22 cellular contexts compared by ENCODE assay signal in the genomic region with DNA sequence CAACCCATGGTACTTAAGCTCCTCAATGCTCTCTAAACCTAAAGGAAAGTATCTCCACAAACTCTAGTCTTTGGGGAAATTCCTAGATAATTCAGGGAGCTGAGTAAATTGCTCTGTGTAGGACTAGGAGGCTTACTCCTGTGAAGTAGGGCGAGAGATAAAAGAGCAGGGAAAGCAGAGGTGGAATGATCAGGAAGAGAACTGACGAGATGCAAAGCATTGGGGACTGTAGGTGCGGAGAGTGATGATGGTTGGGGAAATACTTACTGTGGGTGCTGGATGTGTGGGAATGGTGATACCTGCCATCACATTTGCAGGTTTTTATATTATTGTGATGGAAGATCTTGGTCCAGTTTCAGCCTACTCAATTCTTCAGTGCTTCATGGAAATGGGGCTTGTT. TPM values are rescaled to one million over a fixed set of nuclear protein-coding genes. Genes with fewer than 3 reads are reported as not detected.
DNase-seq lines count a peak whose midpoint lies in the region; ATAC-seq and TF ChIP-seq lines count a peak whose summit lies in the region.
"Had no signal": no experiment of that assay in that cellular context is flagged by ENCODE, and none has a peak within 500 bp of the region (broad histone marks: within the 10 kb centered on the region; RNA-seq: fewer than 3 reads in every experiment).

No MANE protein-coding gene starts in this region.

- no peak overlapping the region for H3K4me3 ChIP-seq in SK-N-SH (ENCODE audit: low read depth in 2 of 2, low read length in 1 of 2)
- no peak overlapping the region for H3K4me3 ChIP-seq in CD4-positive, alpha-beta memory T cell (ENCODE audit: low read length in 2 of 2)
- H3K4me3 ChIP-seq: HAP-1, tibial artery had no signal

- TF ChIP-seq CTCF in SK-N-SH (IDR thresholded peaks at IDR 0.05) (no peak), natural killer cell (IDR thresholded peaks at IDR 0.05) (no peak)

- H2AFZ ChIP-seq in SK-N-SH (ENCODE audit: low read depth): peak overlapping the region; percentile 100; the same call in 1 of the 2 replicates

- H3K79me2 ChIP-seq in SK-N-SH (ENCODE audit: insufficient read depth): peaks cover 43% of the 10 kb centered on the region

- DNase-seq in SK-N-SH (no peak), natural killer cell (no peak), cerebellar nuclear complex (lab: John Stamatoyannopoulos, UW) (no peak)
- DNase-seq in CD4-positive, alpha-beta memory T cell: no peak
- DNase-seq in activated CD4-positive, alpha-beta memory T cell treated with anti-CD3 and anti-CD28 coated beads for 36 hours: no peak
- DNase-seq: 8988T; activated CD4-positive, alpha-beta T cell treated with anti-CD3 and anti-CD28 coated beads, Interleukin-2, amount 50 U/mL, for 4 hours; BE2C; DMS153; effector memory CD4-positive, alpha-beta T cell; GF-D8; NCI-H524 treated with DMSO at 0.1 percent for 48 hours; stimulated activated naive B cell treated with anti-CD40 and anti-IgM and Interleukin-4, amounts not matched to agents 10 μg/mL and 1 μg/mL and 100 μg/mL, for 72 hours; SW 1271; tibial artery had no signal

- no peak overlapping the region; a peak in 1 of 4 replicates for H3K27ac ChIP-seq in SK-N-SH (ENCODE audit: low read depth in 2 of 2, low read length in 1 of 2)
- H3K27ac ChIP-seq in CD4-positive, alpha-beta memory T cell (ENCODE audit: low read depth, low read length): no peak overlapping the region
- H3K27ac ChIP-seq: ascending aorta had no signal

- no peak for TF ChIP-seq EP300 in SK-N-SH (IDR thresholded peaks at IDR 0.05; ENCODE audit: borderline replicate concordance in 1 of 2, low read depth in 1 of 2, low read length in 1 of 2)

- H3K9me3 Mint-ChIP-seq in CD4-positive, alpha-beta memory T cell: no peaks in the 10 kb centered on the region
- no peaks in the 10 kb centered on the region for H3K9me3 Mint-ChIP-seq in activated CD4-positive, alpha-beta memory T cell treated with anti-CD3 and anti-CD28 coated beads for 36 hours
- H3K9me3 Mint-ChIP-seq in natural killer cell: no peaks in the 10 kb centered on the region
- H3K9me3 Mint-ChIP-seq: stimulated activated naive B cell treated with anti-CD40 and anti-IgM and Interleukin-4, amounts not matched to agents 10 μg/mL and 1 μg/mL and 100 μg/mL, for 72 hours had no signal

- no peaks in the 10 kb centered on the region for H3K27me3 Mint-ChIP-seq in CD4-positive, alpha-beta memory T cell
- no peaks in the 10 kb centered on the region for H3K27me3 Mint-ChIP-seq in activated CD4-positive, alpha-beta memory T cell treated with anti-CD3 and anti-CD28 coated beads for 36 hours
- no peaks in the 10 kb centered on the region for H3K27me3 Mint-ChIP-seq in natural killer cell (ENCODE audit: low read depth in 2 of 2)
- H3K27me3 Mint-ChIP-seq: stimulated activated naive B cell treated with anti-CD40 and anti-IgM and Interleukin-4, amounts not matched to agents 10 μg/mL and 1 μg/mL and 100 μg/mL, for 72 hours had no signal

- peaks cover 4 to 19% of the 10 kb centered on the region in 2 donors for H3K36me3 Mint-ChIP-seq in CD4-positive, alpha-beta memory T cell
- H3K36me3 Mint-ChIP-seq in activated CD4-positive, alpha-beta memory T cell treated with anti-CD3 and anti-CD28 coated beads for 36 hours: peaks cover 13% of the 10 kb centered on the region
- no peaks in the 10 kb centered on the region for H3K36me3 Mint-ChIP-seq in natural killer cell

- H3K9ac ChIP-seq in SK-N-SH: no peak overlapping the region

- H3K27ac Mint-ChIP-seq in CD4-positive, alpha-beta memory T cell: peak overlapping the region; percentile 29 to 97 (median 47)
- H3K27ac Mint-ChIP-seq in activated CD4-positive, alpha-beta memory T cell treated with anti-CD3 and anti-CD28 coated beads for 36 hours: peak overlapping the region; percentile 50
- peak overlapping the region; percentile 10 to 33 for H3K27ac Mint-ChIP-seq in natural killer cell
- H3K27ac Mint-ChIP-seq: stimulated activated naive B cell treated with anti-CD40 and anti-IgM and Interleukin-4, amounts not matched to agents 10 μg/mL and 1 μg/mL and 100 μg/mL, for 72 hours had no signal

- H3K9me2 ChIP-seq in SK-N-SH: no peaks in the 10 kb centered on the region

- POLR2A ChIA-PET in SK-N-SH (lab: Yijun Ruan, JAX): interaction anchor here (2.9 kb wide), 1 partner anchor 30 kb away, joined by 8 read pairs; a partner anchor contains a TSS
- POLR2A ChIA-PET in CD4-positive, alpha-beta memory T cell (lab: Charles Lee; ENCODE audit: partially characterized antibody): interaction anchor here (4.4 kb wide), 1 partner anchor 28 kb away, joined by 82 read pairs; a partner anchor contains a TSS
- POLR2A ChIA-PET in activated CD4-positive, alpha-beta memory T cell treated with anti-CD3 and anti-CD28 coated beads for 36 hours (lab: Charles Lee): no interaction called here

- H3K4me2 ChIP-seq in SK-N-SH: no peak overlapping the region

- H4K20me1 ChIP-seq in SK-N-SH (ENCODE audit: insufficient read depth): peaks cover 16% of the 10 kb centered on the region

- peak overlapping the region in 7 of 8 donors; percentile 30 to 78 (median 40) for H3K4me3 Mint-ChIP-seq in CD4-positive, alpha-beta memory T cell
- peak overlapping the region; percentile 25 for H3K4me3 Mint-ChIP-seq in activated CD4-positive, alpha-beta memory T cell treated with anti-CD3 and anti-CD28 coated beads for 36 hours
- H3K4me3 Mint-ChIP-seq in natural killer cell: peak overlapping the region; percentile 38

- CTCF ChIA-PET in SK-N-SH (lab: Yijun Ruan, JAX): interaction anchor here (1.1 kb wide), 1 partner anchor 174 kb away, joined by 5 read pairs; a partner anchor contains a TSS
- CTCF ChIA-PET in CD4-positive, alpha-beta memory T cell (lab: Charles Lee; ENCODE audit: partially characterized antibody): no interaction called here
- CTCF ChIA-PET in activated CD4-positive, alpha-beta memory T cell treated with anti-CD3 and anti-CD28 coated beads for 36 hours (lab: Charles Lee): interaction anchor here (1.4 kb wide), 1 partner anchor 33 kb away, joined by 3 read pairs; no protein-coding TSS in a partner anchor

- no peak for TF ChIP-seq RAD21 in SK-N-SH (IDR thresholded peaks at IDR 0.05; ENCODE audit: low read length)

- no peak for ATAC-seq in SK-N-SH treated with all-trans-retinoic acid at 6 μM for 48 hours
- ATAC-seq in natural killer cell: no peak
- no peak for ATAC-seq in HG02571 (IDR thresholded peaks at IDR 0.05; ENCODE audit: unreplicated experiment)
- ATAC-seq in GM21825 (IDR thresholded peaks at IDR 0.05; ENCODE audit: unreplicated experiment): no peak
- ATAC-seq: GM12878; left lobe of liver; stimulated activated naive B cell treated with anti-CD40 and anti-IgM and Interleukin-4, amounts not matched to agents 10 μg/mL and 1 μg/mL and 100 μg/mL, for 72 hours had no signal

- peaks cover 24 to 42% (median 34%) of the 10 kb centered on the region in 4 donors for H3K4me1 Mint-ChIP-seq in CD4-positive, alpha-beta memory T cell
- peaks cover 26% of the 10 kb centered on the region for H3K4me1 Mint-ChIP-seq in activated CD4-positive, alpha-beta memory T cell treated with anti-CD3 and anti-CD28 coated beads for 36 hours (ENCODE audit: low read depth)
- H3K4me1 Mint-ChIP-seq in natural killer cell: peaks cover 30% of the 10 kb centered on the region in 2 donors

- H3F3A ChIP-seq in SK-N-SH (replicated peaks; ENCODE audit: insufficient read depth): peaks cover 20% of the 10 kb centered on the region

- H3K4me1 ChIP-seq in SK-N-SH (ENCODE audit: control insufficient read depth in 1 of 2, insufficient read depth in 2 of 2, low read depth in 1 of 2, low read length in 1 of 2): peaks cover 0 to 7% of the 10 kb centered on the region in 2 experiments; a peak in 2 of 4 replicates
- H3K4me1 ChIP-seq in CD4-positive, alpha-beta memory T cell (ENCODE audit: insufficient read depth, low read length): peaks cover 36% of the 10 kb centered on the region
- H3K4me1 ChIP-seq: BE2C had no signal

- 90% methylated on average over 3 of the region's 3 CpGs for WGBS in SK-N-SH (ENCODE audit: low lambda C conversion rate)

- intact Hi-C loops in CD4-positive, alpha-beta memory T cell (cut with micrococcal nuclease): loop anchor here (2.0 kb wide), 1 partner anchor 71 kb away; a partner anchor contains a TSS
- intact Hi-C loops in activated CD4-positive, alpha-beta memory T cell treated with anti-CD3 and anti-CD28 coated beads for 36 hours (cut with micrococcal nuclease): loop anchor here (2.0 to 10.0 kb wide), 3 partner anchors 71 to 285 kb away; a partner anchor contains a TSS
- intact Hi-C loops in natural killer cell (cut with micrococcal nuclease): loop anchor here (5.0 kb wide), 1 partner anchor 152 kb away; a partner anchor contains a TSS

- peaks cover 0 to 7% of the 10 kb centered on the region in 2 experiments for H3K36me3 ChIP-seq in SK-N-SH (replicated peaks in 1 of 2; ENCODE audit: control insufficient read depth in 1 of 2, insufficient read depth in 2 of 2, low read length in 1 of 2)
- no peaks in the 10 kb centered on the region for H3K36me3 ChIP-seq in CD4-positive, alpha-beta memory T cell (ENCODE audit: insufficient read depth, low read length)

- no peaks in the 10 kb centered on the region for H3K27me3 ChIP-seq in SK-N-SH (ENCODE audit: insufficient read depth)
- no peaks in the 10 kb centered on the region for H3K27me3 ChIP-seq in CD4-positive, alpha-beta memory T cell (ENCODE audit: insufficient read depth, low read length)
- H3K27me3 ChIP-seq: ascending aorta, BE2C, tibial artery had no signal

- H3K9me3 ChIP-seq in SK-N-SH: no peaks in the 10 kb centered on the region
- no peaks in the 10 kb centered on the region for H3K9me3 ChIP-seq in CD4-positive, alpha-beta memory T cell (ENCODE audit: control insufficient read depth in 1 of 2, low read length in 2 of 2)
- H3K9me3 ChIP-seq: ascending aorta, BE2C, HAP-1, tibial artery had no signal

RNA-seq across cellular contexts. Expression of a gene that starts 1.6 kb away (rescaled TPM):
- polyA plus RNA-seq in SK-N-SH (2012; rRNA removed): 6.9 and 9.3 TPM in 2 replicates
- polyA plus RNA-seq in SK-N-SH (2012; cell fraction: cytosol; rRNA removed): 6.9 and 7.1 TPM in 2 replicates
- polyA plus RNA-seq in SK-N-SH (2012; cell fraction: nucleus; rRNA removed): 8.3 and 11.0 TPM in 2 replicates
- 10 to 100 TPM; 47.4 to 51.8 TPM for total RNA-seq in CD4-positive, alpha-beta memory T cell
- 10 to 100 TPM in 1 of 2 donors, 1 to 10 TPM in 1; 5.8 to 16.4 TPM for polyA plus RNA-seq in CD4-positive, alpha-beta memory T cell
- total RNA-seq in activated CD4-positive, alpha-beta memory T cell treated with anti-CD3 and anti-CD28 coated beads for 36 hours: 10 to 100 TPM; 19.1 to 20.1 TPM
- 10 to 100 TPM; 37.9 to 52.5 (median 49.4) TPM for total RNA-seq in natural killer cell

RNA-seq across cellular contexts. Expression of a gene that starts 26.8 kb away (rescaled TPM):
- polyA plus RNA-seq in SK-N-SH (2012; rRNA removed): 10.1 and 16.4 TPM in 2 replicates
- 9.6 and 11.8 TPM in 2 replicates for polyA plus RNA-seq in SK-N-SH (2012; cell fraction: cytosol; rRNA removed)
- polyA plus RNA-seq in SK-N-SH (2012; cell fraction: nucleus; rRNA removed): 19.9 and 49.9 TPM in 2 replicates
- total RNA-seq in CD4-positive, alpha-beta memory T cell: 10 to 100 TPM; 56.0 to 58.3 TPM
- polyA plus RNA-seq in CD4-positive, alpha-beta memory T cell: 1 to 10 TPM; 1.9 to 7.3 TPM
- total RNA-seq in activated CD4-positive, alpha-beta memory T cell treated with anti-CD3 and anti-CD28 coated beads for 36 hours: 10 to 100 TPM; 64.3 to 69.8 TPM
- 10 to 100 TPM; 20.8 to 33.4 (median 23.5) TPM for total RNA-seq in natural killer cell

RNA-seq across cellular contexts. Expression of a gene that starts 30.0 kb away (rescaled TPM):
- polyA plus RNA-seq in SK-N-SH (2012; rRNA removed): 158 and 190 TPM in 2 replicates
- 176 and 191 TPM in 2 replicates for polyA plus RNA-seq in SK-N-SH (2012; cell fraction: cytosol; rRNA removed)
- 74.2 and 100 TPM in 2 replicates for polyA plus RNA-seq in SK-N-SH (2012; cell fraction: nucleus; rRNA removed)
- total RNA-seq in CD4-positive, alpha-beta memory T cell: 10 to 100 TPM; 50.8 to 55.8 TPM
- 100 to 1,000 TPM; 145 to 196 TPM for polyA plus RNA-seq in CD4-positive, alpha-beta memory T cell
- 10 to 100 TPM; 92.6 to 98.0 TPM for total RNA-seq in activated CD4-positive, alpha-beta memory T cell treated with anti-CD3 and anti-CD28 coated beads for 36 hours
- total RNA-seq in natural killer cell: 10 to 100 TPM; 31.7 to 53.6 (median 41.5) TPM
